ENCODE assay signal across 1 cellular context in genomic region chr7:43604251-43604650, GRCh38.
TF ChIP-seq lines count a peak whose summit lies in the region.

No MANE protein-coding gene starts in this region.

TF ChIP-seq in K562, 482 proteins besides CTCF, POLR2A, EP300 and RAD21 (continued from another document and continues in another):
- TF ChIP-seq COPS2 (conservative IDR thresholded peaks at IDR 0.05) (no peak), ZNF24 (IDR thresholded peaks at IDR 0.05) (no peak), AFF1 (IDR thresholded peaks at IDR 0.05; ENCODE audit: low read depth in 1 of 2, partially characterized antibody in 2 of 2) (no peak), NUFIP1 (IDR thresholded peaks at IDR 0.05; ENCODE audit: partially characterized antibody) (no peak), RBM25 (IDR thresholded peaks at IDR 0.05; ENCODE audit: low read depth, low read length, severe bottlenecking) (peak; percentile 70), TSHZ1 (CRISPR knock-in tag; IDR thresholded peaks at IDR 0.05) (no peak), HNRNPL (IDR thresholded peaks at IDR 0.05; ENCODE audit: low read depth, low read length) (no peak), PRDM10 (IDR thresholded peaks at IDR 0.05; ENCODE audit: partially characterized antibody) (no peak), ELF1 (tag; IDR thresholded peaks at IDR 0.05) (no peak), SP1 (CRISPR knock-in tag; IDR thresholded peaks at IDR 0.05) (no peak), ATF3 (IDR thresholded peaks at IDR 0.05) (no peak), ATF3 (CRISPR knock-in tag; conservative IDR thresholded peaks at IDR 0.05) (no peak), CHD4 (IDR thresholded peaks at IDR 0.05; ENCODE audit: insufficient read depth, insufficient replicate concordance, low read depth, low read length, poor library complexity, severe bottlenecking) (no peak), OTX1 (CRISPR knock-in tag; IDR thresholded peaks at IDR 0.05) (no peak), SFPQ (IDR thresholded peaks at IDR 0.05; ENCODE audit: low read depth, low read length) (no peak), CBX8 (IDR thresholded peaks at IDR 0.05; ENCODE audit: borderline replicate concordance, extremely low read depth, low read depth, low read length, poor library complexity, severe bottlenecking) (no peak), TRIM24 (IDR thresholded peaks at IDR 0.05) (peak in 1 of 2 experiments; percentile 50; a peak in 1 of 4 replicates), ARID4B (CRISPR knock-in tag; IDR thresholded peaks at IDR 0.05) (no peak), ZNF436 (CRISPR knock-in tag; IDR thresholded peaks at IDR 0.05) (0 out of 2 replicates have a peak, but pooled peaks have one; percentile 51), RAD51 (IDR thresholded peaks at IDR 0.05; ENCODE audit: borderline replicate concordance, low read depth) (no peak), ZNF407 (IDR thresholded peaks at IDR 0.05; ENCODE audit: low read depth) (no peak)
